9 cellular contexts compared by ENCODE assay signal in genomic region chr1:205856433-205856832, GRCh38. TPM values are rescaled to one million over a fixed set of nuclear protein-coding genes. Genes with fewer than 3 reads are reported as not detected.
"Had no signal": no experiment of that assay in that cellular context is flagged by ENCODE, and none has a peak within 500 bp of the region (broad histone marks: within the 10 kb centered on the region; RNA-seq: fewer than 3 reads in every experiment).

No MANE protein-coding gene starts in this region.

- H3K4me3 ChIP-seq: GM12878 had no signal

- ATAC-seq: GM12878 had no signal

- FAIRE-seq: G401.6, GM12878, GM12891, GM12892, GM18507, GM19239 had no signal

- DNase-seq: GDM1, GF-D8 had no signal

RNA-seq across cellular contexts. Expression of gene PM20D1, which starts 6.5 kb away (rescaled TPM):
- total RNA-seq: G401, GM12878 had no signal
- polyA plus RNA-seq: GM12878 had no signal
